1 cellular context compared by ENCODE assay signal in the genomic region with DNA sequence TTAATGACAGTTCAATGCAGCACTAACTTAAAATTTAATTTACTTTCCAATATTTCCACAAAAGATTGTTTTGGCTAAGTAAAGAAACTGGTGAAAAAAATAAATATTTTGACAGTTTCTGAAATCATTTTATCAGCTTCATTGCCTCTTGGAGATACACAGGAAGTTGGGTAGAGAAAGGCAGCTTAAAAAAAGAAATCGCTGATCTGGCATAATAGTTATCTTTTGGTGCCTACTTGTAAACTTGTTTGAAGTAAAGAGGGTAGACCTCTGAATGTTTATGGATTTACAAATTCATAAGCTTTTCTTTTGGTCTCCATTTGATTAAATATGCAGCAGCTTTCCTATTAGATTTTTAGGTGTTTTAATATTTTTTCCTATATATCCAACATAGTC.
TF ChIP-seq lines count a peak whose summit lies in the region.

No MANE protein-coding gene starts in this region.

TF ChIP-seq in K562, 482 proteins besides CTCF, POLR2A, EP300 and RAD21 (continued from another document):
- TF ChIP-seq, protein P1, sequence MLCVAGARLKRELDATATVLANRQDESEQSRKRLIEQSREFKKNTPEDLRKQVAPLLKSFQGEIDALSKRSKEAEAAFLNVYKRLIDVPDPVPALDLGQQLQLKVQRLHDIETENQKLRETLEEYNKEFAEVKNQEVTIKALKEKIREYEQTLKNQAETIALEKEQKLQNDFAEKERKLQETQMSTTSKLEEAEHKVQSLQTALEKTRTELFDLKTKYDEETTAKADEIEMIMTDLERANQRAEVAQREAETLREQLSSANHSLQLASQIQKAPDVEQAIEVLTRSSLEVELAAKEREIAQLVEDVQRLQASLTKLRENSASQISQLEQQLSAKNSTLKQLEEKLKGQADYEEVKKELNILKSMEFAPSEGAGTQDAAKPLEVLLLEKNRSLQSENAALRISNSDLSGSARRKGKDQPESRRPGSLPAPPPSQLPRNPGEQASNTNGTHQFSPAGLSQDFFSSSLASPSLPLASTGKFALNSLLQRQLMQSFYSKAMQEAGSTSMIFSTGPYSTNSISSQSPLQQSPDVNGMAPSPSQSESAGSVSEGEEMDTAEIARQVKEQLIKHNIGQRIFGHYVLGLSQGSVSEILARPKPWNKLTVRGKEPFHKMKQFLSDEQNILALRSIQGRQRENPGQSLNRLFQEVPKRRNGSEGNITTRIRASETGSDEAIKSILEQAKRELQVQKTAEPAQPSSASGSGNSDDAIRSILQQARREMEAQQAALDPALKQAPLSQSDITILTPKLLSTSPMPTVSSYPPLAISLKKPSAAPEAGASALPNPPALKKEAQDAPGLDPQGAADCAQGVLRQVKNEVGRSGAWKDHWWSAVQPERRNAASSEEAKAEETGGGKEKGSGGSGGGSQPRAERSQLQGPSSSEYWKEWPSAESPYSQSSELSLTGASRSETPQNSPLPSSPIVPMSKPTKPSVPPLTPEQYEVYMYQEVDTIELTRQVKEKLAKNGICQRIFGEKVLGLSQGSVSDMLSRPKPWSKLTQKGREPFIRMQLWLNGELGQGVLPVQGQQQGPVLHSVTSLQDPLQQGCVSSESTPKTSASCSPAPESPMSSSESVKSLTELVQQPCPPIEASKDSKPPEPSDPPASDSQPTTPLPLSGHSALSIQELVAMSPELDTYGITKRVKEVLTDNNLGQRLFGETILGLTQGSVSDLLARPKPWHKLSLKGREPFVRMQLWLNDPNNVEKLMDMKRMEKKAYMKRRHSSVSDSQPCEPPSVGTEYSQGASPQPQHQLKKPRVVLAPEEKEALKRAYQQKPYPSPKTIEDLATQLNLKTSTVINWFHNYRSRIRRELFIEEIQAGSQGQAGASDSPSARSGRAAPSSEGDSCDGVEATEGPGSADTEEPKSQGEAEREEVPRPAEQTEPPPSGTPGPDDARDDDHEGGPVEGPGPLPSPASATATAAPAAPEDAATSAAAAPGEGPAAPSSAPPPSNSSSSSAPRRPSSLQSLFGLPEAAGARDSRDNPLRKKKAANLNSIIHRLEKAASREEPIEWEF (CRISPR knock-in tag; IDR thresholded peaks at IDR 0.05) = no peak
- peak; percentile 88 for TF ChIP-seq MAFF (IDR thresholded peaks at IDR 0.05; ENCODE audit: low read length)
- no peak for TF ChIP-seq HDAC3 (IDR thresholded peaks at IDR 0.05; ENCODE audit: borderline replicate concordance, partially characterized antibody)
- no peak for TF ChIP-seq PYGO2 (tag; IDR thresholded peaks at IDR 0.05)
- TF ChIP-seq C11orf30 (IDR thresholded peaks at IDR 0.05; ENCODE audit: low read depth) = peak; percentile 89
- TF ChIP-seq, protein P2, sequence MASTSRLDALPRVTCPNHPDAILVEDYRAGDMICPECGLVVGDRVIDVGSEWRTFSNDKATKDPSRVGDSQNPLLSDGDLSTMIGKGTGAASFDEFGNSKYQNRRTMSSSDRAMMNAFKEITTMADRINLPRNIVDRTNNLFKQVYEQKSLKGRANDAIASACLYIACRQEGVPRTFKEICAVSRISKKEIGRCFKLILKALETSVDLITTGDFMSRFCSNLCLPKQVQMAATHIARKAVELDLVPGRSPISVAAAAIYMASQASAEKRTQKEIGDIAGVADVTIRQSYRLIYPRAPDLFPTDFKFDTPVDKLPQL (IDR thresholded peaks at IDR 0.05; ENCODE audit: extremely low read depth, insufficient read length) = no peak
- TF ChIP-seq MBD2 (IDR thresholded peaks at IDR 0.05; ENCODE audit: borderline replicate concordance, low read depth) = no peak
- no peak for TF ChIP-seq ZNF263 (CRISPR knock-in tag; IDR thresholded peaks at IDR 0.05; ENCODE audit: borderline replicate concordance)
- TF ChIP-seq SIRT6 (IDR thresholded peaks at IDR 0.05; ENCODE audit: low read depth, low read length) = no peak
